27 cellular contexts compared by ENCODE assay signal in genomic region chr12:11431486-11431885, GRCh38. TPM values are rescaled to one million over a fixed set of nuclear protein-coding genes. Genes with fewer than 3 reads are reported as not detected.
"Had no signal": no experiment of that assay in that cellular context is flagged by ENCODE, and none has a peak within 500 bp of the region (broad histone marks: within the 10 kb centered on the region; RNA-seq: fewer than 3 reads in every experiment).

No MANE protein-coding gene starts in this region.

- H3K27ac ChIP-seq: epithelial cell of prostate, esophagus muscularis mucosa, gastrocnemius medialis, heart right ventricle, neutrophil, spleen, testis, tibial nerve, upper lobe of right lung, vagina had no signal

- H3K9me3 ChIP-seq: esophagus muscularis mucosa, gastrocnemius medialis, heart right ventricle, neutrophil, spleen, testis, tibial nerve, upper lobe of right lung, vagina had no signal

- H3K4me3 ChIP-seq: esophagus muscularis mucosa, gastrocnemius medialis, heart right ventricle, spleen, testis, tibial nerve, upper lobe of right lung, vagina had no signal

- H3K4me1 ChIP-seq: esophagus muscularis mucosa, gastrocnemius medialis, heart right ventricle, spleen, testis, tibial nerve, upper lobe of right lung, vagina had no signal

- H3K36me3 ChIP-seq: esophagus muscularis mucosa, gastrocnemius medialis, heart right ventricle, neutrophil, spleen, tibial nerve, upper lobe of right lung, vagina had no signal

- FAIRE-seq: islet of Langerhans had no signal

- ATAC-seq: gastrocnemius medialis; heart right ventricle; left lobe of liver; naive thymus-derived CD4-positive, alpha-beta T cell; sciatic nerve; upper lobe of right lung had no signal

- H3K27me3 ChIP-seq: esophagus muscularis mucosa, gastrocnemius medialis, heart right ventricle, neutrophil, spleen, testis, tibial nerve, upper lobe of right lung, vagina had no signal

- DNase-seq: effector memory CD4-positive, alpha-beta T cell; gastrocnemius medialis; heart right ventricle; hypothalamus; mammary epithelial cell; naive thymus-derived CD4-positive, alpha-beta T cell; posterior cingulate gyrus; spleen; stimulated activated naive CD4-positive, alpha-beta T cell treated with Interleukin-2 at 50 U/mL for 16 hours; testis; upper lobe of right lung had no signal

RNA-seq across cellular contexts. Expression of gene PRB2, which starts 36.1 kb away (rescaled TPM):
- total RNA-seq: esophagus muscularis mucosa; fibroblast of villous mesenchyme; gastrocnemius medialis; heart right ventricle; left lobe of liver; mammary epithelial cell; mesenteric fat pad; mononuclear cell; naive thymus-derived CD4-positive, alpha-beta T cell; osteocyte; pulmonary artery endothelial cell; sciatic nerve; skeletal muscle tissue; spleen; subcutaneous adipose tissue; tibial nerve; upper lobe of right lung; vagina had no signal
- polyA plus RNA-seq: heart right ventricle; naive thymus-derived CD4-positive, alpha-beta T cell; neural cell had no signal
